ENCODE assay signal across 20 cellular contexts in genomic region chr6:17855381-17855780, GRCh38.
DNase-seq lines count a peak whose midpoint lies in the region; ATAC-seq and TF ChIP-seq lines count a peak whose summit lies in the region.
"Had no signal": no experiment of that assay in that cellular context is flagged by ENCODE, and none has a peak within 500 bp of the region (broad histone marks: within the 10 kb centered on the region; RNA-seq: fewer than 3 reads in every experiment).

No MANE protein-coding gene starts in this region.

- DNase-seq in G401 (ENCODE audit: low spot score) (peak; percentile 69), IMR-90 (peak; percentile 11), cerebellar cortex (ENCODE audit: low spot score) (peak; percentile 58), trophoblast cell (no peak), stomach (no peak)
- no peak for DNase-seq in CD8-positive, alpha-beta T cell
- DNase-seq: 8988T; ACHN; BE2C; Caco-2; Calu3; CD4-positive, alpha-beta memory T cell; CD4-positive, CD25-positive, alpha-beta regulatory T cell; DMS79 treated with DMSO at 0.1 percent for 48 hours; EL; GF-D8 had no signal

- H3K27me3 ChIP-seq in IMR-90 (ENCODE audit: control insufficient read depth, insufficient read depth, low read length) (no peaks in the 10 kb centered on the region), trophoblast cell (ENCODE audit: insufficient read depth, low read length) (no peaks in the 10 kb centered on the region), stomach (no peaks in the 10 kb centered on the region)
- no peaks in the 10 kb centered on the region for H3K27me3 ChIP-seq in CD8-positive, alpha-beta T cell (ENCODE audit: insufficient read depth, low read length)
- H3K27me3 ChIP-seq: BE2C, BLaER1 had no signal

- ATAC-seq in IMR-90 (ENCODE audit: low read depth) (no peak), GM18909 (IDR thresholded peaks at IDR 0.05; ENCODE audit: poor library complexity, unreplicated experiment) (no peak), HG03095 (IDR thresholded peaks at IDR 0.05; ENCODE audit: unreplicated experiment) (no peak)
- no peak for ATAC-seq in CD8-positive, alpha-beta T cell

- H3K4me3 ChIP-seq in IMR-90 (ENCODE audit: insufficient read depth, low read depth, low read length) (no peak overlapping the region), trophoblast cell (ENCODE audit: low read depth, low read length) (no peak overlapping the region), stomach (no peak overlapping the region)
- H3K4me3 ChIP-seq in CD8-positive, alpha-beta T cell (ENCODE audit: low read depth, low read length): no peak overlapping the region
- H3K4me3 ChIP-seq: BLaER1 had no signal

- TF ChIP-seq EP300 in stomach (IDR thresholded peaks at IDR 0.05): no peak

- POLR2A ChIA-PET in IMR-90 (lab: Charles Lee; ENCODE audit: unreplicated experiment): no interaction called here
- POLR2A ChIA-PET in CD8-positive, alpha-beta T cell (lab: Charles Lee): no interaction called here

- H2BK120ac ChIP-seq in IMR-90 (ENCODE audit: low read depth, low read length) (no peak overlapping the region), trophoblast cell (ENCODE audit: insufficient read depth, low read length, poor library complexity) (no peak overlapping the region)

- H3K36me3 ChIP-seq in IMR-90 (ENCODE audit: control insufficient read depth, insufficient read depth, low read length): peaks cover 8% of the 10 kb centered on the region
- peaks cover 5 to 9% of the 10 kb centered on the region in 2 experiments for H3K36me3 ChIP-seq in trophoblast cell (ENCODE audit: control insufficient read depth in 1 of 2, insufficient read depth in 2 of 2, low read length in 2 of 2)
- no peaks in the 10 kb centered on the region for H3K36me3 ChIP-seq in CD8-positive, alpha-beta T cell (ENCODE audit: insufficient read depth, low read length)
- H3K36me3 ChIP-seq in stomach: peaks cover 0 to 12% (median 7%) of the 10 kb centered on the region in 4 donors
- H3K36me3 ChIP-seq: BE2C had no signal

- no peak overlapping the region for H3K14ac ChIP-seq in IMR-90 (replicated peaks; ENCODE audit: low read depth, low read length)
- H3K14ac ChIP-seq in trophoblast cell (ENCODE audit: low read length): no peak overlapping the region

- CTCF ChIA-PET in IMR-90 (lab: Yijun Ruan, JAX): no interaction called here
- CTCF ChIA-PET in CD8-positive, alpha-beta T cell (lab: Charles Lee): no interaction called here

- no peak overlapping the region for H3K23ac ChIP-seq in IMR-90 (ENCODE audit: low read depth, low read length)
- H3K23ac ChIP-seq in trophoblast cell (ENCODE audit: low read length): no peak overlapping the region

- H3K18ac ChIP-seq in IMR-90 (ENCODE audit: low read depth, low read length) (no peak overlapping the region), trophoblast cell (ENCODE audit: low read length) (no peak overlapping the region)

- in situ Hi-C loops in G401 (cut with HindIII; ENCODE audit: low sequenced_read_pairs): no loop called here
- in situ Hi-C loops in IMR-90 (cut with MboI; ENCODE audit: low sequenced_read_pairs): no loop called here

- H3K27me3 Mint-ChIP-seq in CD8-positive, alpha-beta T cell (ENCODE audit: low read depth): no peaks in the 10 kb centered on the region

- H2AK5ac ChIP-seq in IMR-90 (ENCODE audit: low read depth, low read length) (peak overlapping the region; percentile 35; the same call in 1 of the 2 replicates), trophoblast cell (ENCODE audit: low read length) (no peak overlapping the region)

- H2AK9ac ChIP-seq in IMR-90 (replicated peaks; ENCODE audit: low read depth, low read length, poor library complexity): no peak overlapping the region

- H3K4me2 ChIP-seq in IMR-90 (ENCODE audit: low read depth, low read length) (no peak overlapping the region), trophoblast cell (ENCODE audit: low read length) (no peak overlapping the region)
- H3K4me2 ChIP-seq: BLaER1 had no signal

- H3K79me2 ChIP-seq in trophoblast cell (ENCODE audit: control insufficient read depth, insufficient read depth, low read length, poor library complexity): no peaks in the 10 kb centered on the region

- H4K91ac ChIP-seq in IMR-90 (ENCODE audit: insufficient read depth, low read depth, low read length) (no peak overlapping the region), trophoblast cell (ENCODE audit: low read depth, low read length) (no peak overlapping the region)

- no peaks in the 10 kb centered on the region for H3K36me3 Mint-ChIP-seq in CD8-positive, alpha-beta T cell
- H3K36me3 Mint-ChIP-seq: CD4-positive, alpha-beta memory T cell; CD4-positive, CD25-positive, alpha-beta regulatory T cell had no signal

- H3K4me1 ChIP-seq in IMR-90 (ENCODE audit: control insufficient read depth, insufficient read depth, low read length) (peaks cover 14% of the 10 kb centered on the region), trophoblast cell (ENCODE audit: control insufficient read depth in 1 of 2, insufficient read depth in 2 of 2, low read length in 2 of 2) (no peaks in the 10 kb centered on the region), stomach (peaks cover 3 to 26% (median 20%) of the 10 kb centered on the region in 4 donors)
- no peaks in the 10 kb centered on the region for H3K4me1 ChIP-seq in CD8-positive, alpha-beta T cell (ENCODE audit: insufficient read depth, low read length)
- H3K4me1 ChIP-seq: BE2C had no signal

- H3K27ac ChIP-seq in IMR-90 (ENCODE audit: insufficient read depth, low read length) (no peak overlapping the region), trophoblast cell (ENCODE audit: low read depth, low read length) (no peak overlapping the region), stomach (no peak overlapping the region)
- no peak overlapping the region for H3K27ac ChIP-seq in CD8-positive, alpha-beta T cell (ENCODE audit: low read depth, low read length)
- H3K27ac ChIP-seq: BLaER1 had no signal

- H3K9me3 Mint-ChIP-seq in CD8-positive, alpha-beta T cell: no peaks in the 10 kb centered on the region
- H3K9me3 Mint-ChIP-seq: CD4-positive, CD25-positive, alpha-beta regulatory T cell had no signal

- H4K12ac ChIP-seq in trophoblast cell (ENCODE audit: low read depth, low read length): no peak overlapping the region

- H3K4me3 Mint-ChIP-seq in CD8-positive, alpha-beta T cell: no peak overlapping the region
- H3K4me3 Mint-ChIP-seq: CD14-positive monocyte; CD4-positive, alpha-beta memory T cell; CD4-positive, CD25-positive, alpha-beta regulatory T cell had no signal

- H4K8ac ChIP-seq in IMR-90 (ENCODE audit: low read depth in 2 of 2, low read length in 2 of 2) (no peak overlapping the region), trophoblast cell (ENCODE audit: low read depth, low read length) (no peak overlapping the region)

- no peak overlapping the region for H3K4ac ChIP-seq in IMR-90 (ENCODE audit: low read depth, low read length)
- H3K4ac ChIP-seq in trophoblast cell (ENCODE audit: low read depth, low read length): no peak overlapping the region

- BruUV-seq in IMR-90 (replicated peaks; lab: Mats Ljungman, UMichigan): no TSS peak

- no peak overlapping the region for H2BK20ac ChIP-seq in IMR-90 (ENCODE audit: low read depth, low read length)

- no peaks in the 10 kb centered on the region for H3K4me1 Mint-ChIP-seq in CD8-positive, alpha-beta T cell (ENCODE audit: low read depth)
- H3K4me1 Mint-ChIP-seq: CD14-positive monocyte; CD4-positive, alpha-beta memory T cell; CD4-positive, CD25-positive, alpha-beta regulatory T cell had no signal

- H2BK15ac ChIP-seq in IMR-90 (ENCODE audit: low read depth, low read length): no peak overlapping the region

- no peak overlapping the region for H4K5ac ChIP-seq in IMR-90 (ENCODE audit: low read depth, low read length)

- H3K9me1 ChIP-seq in IMR-90 (ENCODE audit: insufficient read depth, low read length): peaks cover 7% of the 10 kb centered on the region

- TF ChIP-seq POLR2A in IMR-90 (IDR thresholded peaks at IDR 0.05; ENCODE audit: low read depth, low read length): no peak
- TF ChIP-seq POLR2A in stomach (IDR thresholded peaks at IDR 0.05): no peak

- dilution Hi-C loops in IMR-90 (cut with HindIII; ENCODE audit: low sequenced_read_pairs, unreplicated experiment): no loop called here

- no peak for TF ChIP-seq CTCF in IMR-90 (conservative IDR thresholded peaks at IDR 0.05; ENCODE audit: low read depth, low read length)
- TF ChIP-seq CTCF in CD8-positive, alpha-beta T cell (IDR thresholded peaks at IDR 0.05): no peak
- TF ChIP-seq CTCF in stomach (IDR thresholded peaks at IDR 0.05): no peak

- H3K79me1 ChIP-seq in IMR-90 (ENCODE audit: low read depth in 1 of 2, low read length in 2 of 2) (peaks cover 19 to 62% of the 10 kb centered on the region in 2 experiments; a peak in 3 of 4 replicates), trophoblast cell (ENCODE audit: low read length) (no peaks in the 10 kb centered on the region)

- H3K9me3 ChIP-seq in IMR-90 (ENCODE audit: control insufficient read depth, insufficient read depth, low read length) (no peaks in the 10 kb centered on the region), trophoblast cell (ENCODE audit: insufficient read depth, low read depth, low read length) (no peaks in the 10 kb centered on the region), stomach (no peaks in the 10 kb centered on the region)
- H3K9me3 ChIP-seq in CD8-positive, alpha-beta T cell (ENCODE audit: low read length): no peaks in the 10 kb centered on the region
- H3K9me3 ChIP-seq: BE2C, Caco-2 had no signal

- no peak overlapping the region for H2AFZ ChIP-seq in IMR-90 (replicated peaks; ENCODE audit: low read length, poor library complexity)
- no peak overlapping the region for H2AFZ ChIP-seq in trophoblast cell (ENCODE audit: insufficient read depth, low read length, poor library complexity)

- H3K9ac ChIP-seq in IMR-90 (ENCODE audit: low read depth, low read length) (no peak overlapping the region), trophoblast cell (ENCODE audit: low read length) (peak overlapping the region; percentile 9)
- H3K9ac ChIP-seq: BLaER1 had no signal

- WGBS in IMR-90 (ENCODE audit: extremely low coverage in 2 of 2, insufficient read length in 1 of 2), 2 experiments: no CpG with 5 or more reads among the region's 2 CpGs
- no CpG with 5 or more reads among the region's 2 CpGs for WGBS in trophoblast cell (ENCODE audit: extremely low coverage, insufficient coverage, insufficient read length)
- WGBS in stomach, 5 donors: 79 to 95% (median 89%) methylated on average over 2 of the region's 2 CpGs

- H4K20me1 ChIP-seq in IMR-90 (ENCODE audit: insufficient read depth, low read length): no peaks in the 10 kb centered on the region
- H4K20me1 ChIP-seq: BLaER1 had no signal

- intact Hi-C loops in IMR-90 (cut with micrococcal nuclease) (loop anchor here (10.0 kb wide), 1 partner anchor 389 kb away; no protein-coding TSS in a partner anchor), stomach (cut with DNase I; ENCODE audit: low total_unique reads) (no loop called here)
- intact Hi-C loops in CD8-positive, alpha-beta T cell (cut with DNase I, micrococcal nuclease): no loop called here

- no peak overlapping the region for H3K56ac ChIP-seq in IMR-90 (ENCODE audit: extremely low read depth, insufficient read depth, low read length)

- H2BK5ac ChIP-seq in IMR-90 (ENCODE audit: low read depth, low read length, poor library complexity, severe bottlenecking): no peak overlapping the region
- H2BK5ac ChIP-seq in trophoblast cell (ENCODE audit: low read depth, low read length, poor library complexity): no peak overlapping the region

- no peak overlapping the region for H2BK12ac ChIP-seq in trophoblast cell (ENCODE audit: low read length)

- H3K27ac Mint-ChIP-seq in CD8-positive, alpha-beta T cell: no peak overlapping the region
- H3K27ac Mint-ChIP-seq: CD4-positive, alpha-beta memory T cell; CD4-positive, CD25-positive, alpha-beta regulatory T cell had no signal

- TF ChIP-seq RAD21 in IMR-90 (IDR thresholded peaks at IDR 0.05; ENCODE audit: low read length): no peak

Comparison
In these comparisons a context has a peak if more than half of its experiments do, and no peak if none do; other contexts are left out.
1. DNase-seq: peak in G401 (single experiment), IMR-90 (single experiment) and cerebellar cortex (single experiment); none in trophoblast cell (0 of 2), CD8-positive, alpha-beta T cell (0 of 7) and stomach (single experiment).